Comparison of ENCODE assay signal across 17 cellular contexts in genomic region chr22:33443688-33444087, GRCh38.
A peak's percentile ranks its signal among the peaks of the same experiment; 100 is the strongest.
DNase-seq lines count a peak whose midpoint lies in the region; ATAC-seq and TF ChIP-seq lines count a peak whose summit lies in the region.
"Had no signal": no experiment of that assay in that cellular context is flagged by ENCODE, and none has a peak within 500 bp of the region (broad histone marks: within the 10 kb centered on the region; RNA-seq: fewer than 3 reads in every experiment).

No MANE protein-coding gene starts in this region.

- DNase-seq in Right ventricle myocardium superior (no peak), Right ventricle myocardium inferior (ENCODE audit: missing footprints) (no peak), left ventricle myocardium superior (peak; percentile 40), cardiac septum (ENCODE audit: low spot score) (no peak), testis (peak; percentile 19), NCI-H1048 (lab: John Stamatoyannopoulos, UW) (no peak)
- DNase-seq: AML-193; Caco-2; Calu3; CD4-positive, alpha-beta T cell; CD8-positive, alpha-beta T cell; DMS79 treated with DMSO at 0.1 percent for 48 hours; GF-D8 had no signal

- TF ChIP-seq POLR2A in testis (IDR thresholded peaks at IDR 0.05): no peak

- H3K27me3 ChIP-seq in testis: no peaks in the 10 kb centered on the region
- H3K27me3 ChIP-seq: BLaER1 treated with 17β-estradiol and CSF1 and Interleukin-3, amounts not matched to agents 10 nM and 100 nM had no signal

- no peak overlapping the region for H3K27ac ChIP-seq in testis
- H3K27ac ChIP-seq: 22Rv1; A549; BLaER1 treated with 17β-estradiol and CSF1 and Interleukin-3, amounts not matched to agents 10 nM and 100 nM; C4-2B had no signal

- no peaks in the 10 kb centered on the region for H3K36me3 ChIP-seq in testis (ENCODE audit: low read depth, missing control alignments)
- H3K36me3 ChIP-seq: BLaER1 treated with 17β-estradiol and CSF1 and Interleukin-3, amounts not matched to agents 10 nM and 100 nM had no signal

- H3K4me1 ChIP-seq in testis: no peaks in the 10 kb centered on the region
- H3K4me1 ChIP-seq: Caco-2 had no signal

- TF ChIP-seq CTCF in testis (IDR thresholded peaks at IDR 0.05): no peak

- intact Hi-C loops in Right ventricle myocardium superior (cut with DNase I): no loop called here
- intact Hi-C loops in Right ventricle myocardium inferior (cut with DNase I): no loop called here
- intact Hi-C loops in left ventricle myocardium superior (cut with micrococcal nuclease): no loop called here
- intact Hi-C loops in cardiac septum (cut with DNase I): no loop called here
- intact Hi-C loops in testis (cut with DNase I; ENCODE audit: low total_unique reads): no loop called here

- H3K4me3 ChIP-seq in testis: no peak overlapping the region
- H3K4me3 ChIP-seq: A549; BLaER1 treated with 17β-estradiol and CSF1 and Interleukin-3, amounts not matched to agents 10 nM and 100 nM had no signal

- no peaks in the 10 kb centered on the region for H3K9me3 ChIP-seq in testis
- H3K9me3 ChIP-seq: A549; BLaER1 treated with 17β-estradiol and CSF1 and Interleukin-3, amounts not matched to agents 10 nM and 100 nM; Caco-2 had no signal

- ATAC-seq in Right ventricle myocardium superior (ENCODE audit: poor library complexity): peak; percentile 64
- no peak for ATAC-seq in Right ventricle myocardium inferior
- peak; percentile 38 for ATAC-seq in left ventricle myocardium superior
- ATAC-seq: A549; CD8-positive, alpha-beta T cell had no signal

- WGBS in testis, 2 donors: 57 to 69% methylated on average over 6 of the region's 6 CpGs

Comparison
In these comparisons a context has a peak if more than half of its experiments do, and no peak if none do; other contexts are left out.
1. DNase-seq: peak in left ventricle myocardium superior (single experiment) and testis (single experiment); none in Right ventricle myocardium superior (single experiment), Right ventricle myocardium inferior (single experiment), cardiac septum (single experiment) and NCI-H1048 (single experiment).